Comparison of ENCODE assay signal across 1 cellular context in genomic region chr2:169363570-169364150, GRCh38.
TF ChIP-seq lines count a peak whose summit lies in the region.

No MANE protein-coding gene starts in this region.

TF ChIP-seq in HEK293, 187 proteins besides CTCF, POLR2A, EP300 and RAD21 (continued from another document and continues in another):
- no peak for TF ChIP-seq ZNF449 (tag by site-specific recombination; IDR thresholded peaks at IDR 0.05)
- no peak for TF ChIP-seq ZNF560 (tag by site-specific recombination; IDR thresholded peaks at IDR 0.05; ENCODE audit: borderline replicate concordance)
- TF ChIP-seq ZNF354C (tag by site-specific recombination; IDR thresholded peaks at IDR 0.05; ENCODE audit: borderline replicate concordance, low read depth) = no peak
- no peak for TF ChIP-seq RBAK (tag by site-specific recombination; IDR thresholded peaks at IDR 0.05)
- no peak for TF ChIP-seq ZNF530 (tag by site-specific recombination; IDR thresholded peaks at IDR 0.05; ENCODE audit: low read depth)
- TF ChIP-seq ZNF629 (tag by site-specific recombination; IDR thresholded peaks at IDR 0.05) = peak; percentile 86
- TF ChIP-seq ZNF561 (tag by site-specific recombination; IDR thresholded peaks at IDR 0.05; ENCODE audit: borderline replicate concordance) = no peak
- peak; percentile 41 for TF ChIP-seq ZNF398 (tag by site-specific recombination; IDR thresholded peaks at IDR 0.05)
- TF ChIP-seq ZSCAN18 (tag by site-specific recombination; IDR thresholded peaks at IDR 0.05) = no peak
- TF ChIP-seq KLF8 (tag by site-specific recombination; IDR thresholded peaks at IDR 0.05) = no peak
- TF ChIP-seq IKZF3 (tag by site-specific recombination; IDR thresholded peaks at IDR 0.05) = no peak
- no peak for TF ChIP-seq ZNF416 (tag by site-specific recombination; IDR thresholded peaks at IDR 0.05)
- peak; percentile 50; the same call in 1 of the 2 replicates for TF ChIP-seq ZXDB (tag by site-specific recombination; IDR thresholded peaks at IDR 0.05)
- no peak for TF ChIP-seq ZBTB44 (tag by site-specific recombination; IDR thresholded peaks at IDR 0.05)
- TF ChIP-seq ZNF112 (tag by site-specific recombination; IDR thresholded peaks at IDR 0.05) = no peak
- no peak for TF ChIP-seq ZNF362 (tag by site-specific recombination; IDR thresholded peaks at IDR 0.05)
- TF ChIP-seq ZNF157 (tag by site-specific recombination; IDR thresholded peaks at IDR 0.05) = no peak
- no peak for TF ChIP-seq ZNF600 (tag by site-specific recombination; IDR thresholded peaks at IDR 0.05)
- no peak for TF ChIP-seq ZSCAN30 (tag by site-specific recombination; IDR thresholded peaks at IDR 0.05)
- no peak for TF ChIP-seq SP7 (tag by site-specific recombination; IDR thresholded peaks at IDR 0.05)
- TF ChIP-seq SETDB1 (IDR thresholded peaks at IDR 0.05; ENCODE audit: insufficient read length, low read length) = no peak
- TF ChIP-seq ZNF701 (tag by site-specific recombination; IDR thresholded peaks at IDR 0.05) = no peak
- TF ChIP-seq ZNF335 (tag by site-specific recombination; conservative IDR thresholded peaks at IDR 0.05) = no peak
- peak; percentile 75 for TF ChIP-seq ZBTB21 (tag by site-specific recombination; IDR thresholded peaks at IDR 0.05)
- TF ChIP-seq PRDM2 (tag by site-specific recombination; IDR thresholded peaks at IDR 0.05; ENCODE audit: borderline replicate concordance) = no peak
- no peak for TF ChIP-seq ZNF19 (tag by site-specific recombination; IDR thresholded peaks at IDR 0.05; ENCODE audit: low read depth)
- no peak for TF ChIP-seq ZNF394 (tag by site-specific recombination; IDR thresholded peaks at IDR 0.05; ENCODE audit: borderline replicate concordance)
- no peak for TF ChIP-seq ZBTB17 (tag by site-specific recombination; IDR thresholded peaks at IDR 0.05)
- no peak for TF ChIP-seq ZNF350 (tag by site-specific recombination; IDR thresholded peaks at IDR 0.05)
- TF ChIP-seq ZNF138 (tag by site-specific recombination; IDR thresholded peaks at IDR 0.05; ENCODE audit: borderline replicate concordance) = no peak
- no peak for TF ChIP-seq PRDM4 (tag by site-specific recombination; IDR thresholded peaks at IDR 0.05)
- no peak for TF ChIP-seq ZFHX2 (tag by site-specific recombination; conservative IDR thresholded peaks at IDR 0.05)
- peak; percentile 60 for TF ChIP-seq ZNF341 (tag by site-specific recombination; IDR thresholded peaks at IDR 0.05; ENCODE audit: low read depth)
- TF ChIP-seq YY2 (tag by site-specific recombination; IDR thresholded peaks at IDR 0.05) = no peak
- TF ChIP-seq INSM2 (tag by site-specific recombination; IDR thresholded peaks at IDR 0.05) = no peak
- peak; percentile 50 for TF ChIP-seq SP2 (tag by site-specific recombination; IDR thresholded peaks at IDR 0.05)
- TF ChIP-seq ZNF140 (tag by site-specific recombination; IDR thresholded peaks at IDR 0.05) = no peak
- peak; percentile 86 for TF ChIP-seq ZNF223 (tag by site-specific recombination; IDR thresholded peaks at IDR 0.05)
- TF ChIP-seq GLIS2 (tag by site-specific recombination; IDR thresholded peaks at IDR 0.05) = 0 out of 2 replicates have a peak, but pooled peaks have one; percentile 27
- no peak for TF ChIP-seq ZNF274 (IDR thresholded peaks at IDR 0.05; ENCODE audit: low read length)
- TF ChIP-seq ZNF274 (tag by site-specific recombination; IDR thresholded peaks at IDR 0.05; ENCODE audit: borderline replicate concordance) = no peak
- no peak for TF ChIP-seq KLF10 (tag by site-specific recombination; IDR thresholded peaks at IDR 0.05)
- no peak for TF ChIP-seq ZNF658 (tag by site-specific recombination; IDR thresholded peaks at IDR 0.05)
- TF ChIP-seq ZNF433 (tag by site-specific recombination; IDR thresholded peaks at IDR 0.05; ENCODE audit: low read depth) = no peak
- TF ChIP-seq ZNF311 (tag by site-specific recombination; IDR thresholded peaks at IDR 0.05; ENCODE audit: borderline replicate concordance) = no peak
- TF ChIP-seq ZSCAN16 (tag by site-specific recombination; IDR thresholded peaks at IDR 0.05) = no peak
- no peak for TF ChIP-seq ZNF677 (tag by site-specific recombination; IDR thresholded peaks at IDR 0.05)
- TF ChIP-seq ZNF23 (tag by site-specific recombination; IDR thresholded peaks at IDR 0.05; ENCODE audit: borderline replicate concordance) = no peak
- TF ChIP-seq ZNF777 (tag by site-specific recombination; IDR thresholded peaks at IDR 0.05; ENCODE audit: borderline replicate concordance) = no peak
- no peak for TF ChIP-seq ZNF645 (tag by site-specific recombination; IDR thresholded peaks at IDR 0.05)
